ENCODE assay signal across 14 cellular contexts in genomic region chr18:66046025-66046602, GRCh38.
DNase-seq lines count a peak whose midpoint lies in the region; ATAC-seq and TF ChIP-seq lines count a peak whose summit lies in the region.
"Had no signal": no experiment of that assay in that cellular context is flagged by ENCODE, and none has a peak within 500 bp of the region (broad histone marks: within the 10 kb centered on the region; RNA-seq: fewer than 3 reads in every experiment).

No MANE protein-coding gene starts in this region.

- POLR2A ChIA-PET in WTC11 (lab: Charles Lee), result no interaction called here

- CTCF ChIA-PET in WTC11 (lab: Charles Lee), result interaction anchor here (1.0 kb wide), 1 partner anchor 450 kb away, joined by 3 read pairs; no protein-coding TSS in a partner anchor

- DNase-seq in NOMO-1 treated with DMSO at 0.1 percent for 48 hours (lab: John Stamatoyannopoulos, UW; ENCODE audit: unreplicated experiment), result peak; percentile 9
- no peak for DNase-seq in NOMO-1 treated with dmso at 0.1 percent for 144 hours (lab: John Stamatoyannopoulos, UW; ENCODE audit: unreplicated experiment)
- DNase-seq in WTC11 (ENCODE audit: low spot score), result no peak
- no peak for DNase-seq in nucleus accumbens (lab: John Stamatoyannopoulos, UW)
- no peak for DNase-seq in NCI-H526 treated with DMSO at 0.1 percent for 48 hours (lab: John Stamatoyannopoulos, UW)
- no peak for DNase-seq in activated T-cell treated with anti-CD3 and anti-CD28 coated beads, Interleukin-2, amount 50 U/mL, for 48 hours
- no peak for DNase-seq in gastrocnemius medialis
- DNase-seq: activated T-cell treated with anti-CD3 and anti-CD28 coated beads, Interleukin-2, amount 50 U/mL, for 4 hours; aorta; COR-L47; foreskin melanocyte; NCI-H1694 treated with DMSO at 0.1 percent for 48 hours had no signal

- intact Hi-C loops in gastrocnemius medialis (cut with DNase I; ENCODE audit: low total_unique reads), result no loop called here

- TF ChIP-seq CTCF in WTC11 (IDR thresholded peaks at IDR 0.05) (no peak), gastrocnemius medialis (IDR thresholded peaks at IDR 0.05 in 4 of 5, conservative IDR thresholded peaks at IDR 0.05 in 1 of 5) (no peak)

- ATAC-seq in HG03135 (IDR thresholded peaks at IDR 0.05; ENCODE audit: unreplicated experiment), result peak; percentile 80
- peak; percentile 74 for ATAC-seq in WTC11
- no peak for ATAC-seq in gastrocnemius medialis
- ATAC-seq: activated T-cell treated with anti-CD3 and anti-CD28 coated beads, Interleukin-2, amount 50 U/mL, for 4 hours had no signal

- H3K36me3 Mint-ChIP-seq in WTC11, result no peaks in the 10 kb centered on the region

- H3K27ac ChIP-seq in gastrocnemius medialis, result no peak overlapping the region
- H3K27ac ChIP-seq: thoracic aorta had no signal

- no peak overlapping the region for H3K4me3 ChIP-seq in gastrocnemius medialis
- H3K4me3 ChIP-seq: thoracic aorta had no signal

- in situ Hi-C loops in gastrocnemius medialis (cut with MboI; ENCODE audit: low sequenced_read_pairs in 4 of 4), result no loop called here

- H3K4me3 Mint-ChIP-seq in WTC11, result no peak overlapping the region
- H3K4me3 Mint-ChIP-seq: activated T-cell treated with anti-CD3 and anti-CD28 coated beads, Interleukin-2, amount 50 U/mL, for 4 hours had no signal

- H3K36me3 ChIP-seq in gastrocnemius medialis, result no peaks in the 10 kb centered on the region
- H3K36me3 ChIP-seq: thoracic aorta had no signal

- TF ChIP-seq POLR2A in gastrocnemius medialis (IDR thresholded peaks at IDR 0.05), result no peak

- H3K27ac Mint-ChIP-seq in WTC11, result 0 out of 2 replicates have a peak overlapping the region, but pooled peaks have one; percentile 4

- peaks cover 6% of the 10 kb centered on the region for H3K9me3 Mint-ChIP-seq in WTC11

- H3K4me1 Mint-ChIP-seq in WTC11, result 0 out of 2 replicates have a peak, but pooled peaks cover 3% of the 10 kb centered on the region

- no peaks in the 10 kb centered on the region for H3K4me1 ChIP-seq in gastrocnemius medialis

- H3K27me3 Mint-ChIP-seq in WTC11 (ENCODE audit: low read depth), result no peaks in the 10 kb centered on the region

- H3K9me3 ChIP-seq in gastrocnemius medialis, result no peaks in the 10 kb centered on the region
- H3K9me3 ChIP-seq: thoracic aorta had no signal

- no peaks in the 10 kb centered on the region for H3K27me3 ChIP-seq in gastrocnemius medialis

TF ChIP-seq in WTC11, 78 proteins besides CTCF, POLR2A, EP300 and RAD21:
- no peak for TF ChIP-seq STAT6 (CRISPR knock-in tag; conservative IDR thresholded peaks at IDR 0.05; ENCODE audit: low read depth)
- no peak for TF ChIP-seq NFE2L1 (CRISPR knock-in tag; IDR thresholded peaks at IDR 0.05)
- TF ChIP-seq ZNF219 (CRISPR knock-in tag; IDR thresholded peaks at IDR 0.05; ENCODE audit: borderline replicate concordance), result no peak
- TF ChIP-seq FOXP1 (CRISPR knock-in tag; IDR thresholded peaks at IDR 0.05; ENCODE audit: borderline replicate concordance), result no peak
- TF ChIP-seq ZBTB43 (CRISPR knock-in tag; IDR thresholded peaks at IDR 0.05), result no peak
- no peak for TF ChIP-seq JAZF1 (CRISPR knock-in tag; IDR thresholded peaks at IDR 0.05)
- no peak for TF ChIP-seq FOXK1 (CRISPR knock-in tag; IDR thresholded peaks at IDR 0.05)
- no peak for TF ChIP-seq NFATC4 (CRISPR knock-in tag; IDR thresholded peaks at IDR 0.05)
- TF ChIP-seq TEAD1 (CRISPR knock-in tag; IDR thresholded peaks at IDR 0.05), result no peak
- TF ChIP-seq NR3C1 (CRISPR knock-in tag; conservative IDR thresholded peaks at IDR 0.05; ENCODE audit: low read depth), result no peak
- TF ChIP-seq NR1H2 (CRISPR knock-in tag; IDR thresholded peaks at IDR 0.05), result no peak
- TF ChIP-seq GTF2I (CRISPR knock-in tag; conservative IDR thresholded peaks at IDR 0.05), result no peak
- no peak for TF ChIP-seq ZNF532 (CRISPR knock-in tag; IDR thresholded peaks at IDR 0.05; ENCODE audit: borderline replicate concordance)
TF ChIP-seq in WTC11: peak in this region for 0.

Comparison
In these comparisons a context has a peak if more than half of its experiments do, and no peak if none do; other contexts are left out.
1. ATAC-seq: peak in HG03135 (single experiment) and WTC11 (single experiment); none in gastrocnemius medialis (0 of 2).